Comparison of ENCODE assay signal across 1 cellular context in genomic region chr5:159987031-159987674, GRCh38.
A peak's percentile ranks its signal among the peaks of the same experiment; 100 is the strongest.
TF ChIP-seq lines count a peak whose summit lies in the region.

No MANE protein-coding gene starts in this region.

TF ChIP-seq in HepG2, 621 proteins besides CTCF, POLR2A, EP300 and RAD21 (continued from another document and continues in another):
- TF ChIP-seq RNF219 (CRISPR knock-in tag; IDR thresholded peaks at IDR 0.05): no peak
- no peak for TF ChIP-seq THYN1 (CRISPR knock-in tag; IDR thresholded peaks at IDR 0.05; ENCODE audit: borderline replicate concordance, low read depth)
- TF ChIP-seq ZNF772 (CRISPR knock-in tag; IDR thresholded peaks at IDR 0.05): no peak
- TF ChIP-seq ZNF280D (CRISPR knock-in tag; IDR thresholded peaks at IDR 0.05): 0 out of 2 replicates have a peak, but pooled peaks have one; percentile 45
- peak; percentile 22; the same call in 1 of the 2 replicates for TF ChIP-seq UBTF (CRISPR knock-in tag; IDR thresholded peaks at IDR 0.05)
- TF ChIP-seq ZSCAN21 (CRISPR knock-in tag; IDR thresholded peaks at IDR 0.05; ENCODE audit: borderline replicate concordance): peak; percentile 56; the same call in 1 of the 2 replicates
- TF ChIP-seq ZSCAN30 (CRISPR knock-in tag; IDR thresholded peaks at IDR 0.05): no peak
- TF ChIP-seq DPF2 (CRISPR knock-in tag; IDR thresholded peaks at IDR 0.05; ENCODE audit: borderline replicate concordance, low read depth): no peak
- peak in 1 of 2 experiments; percentile 75; a peak in 1 of 4 replicates for TF ChIP-seq HMGXB4 (CRISPR knock-in tag; IDR thresholded peaks at IDR 0.05; ENCODE audit: borderline replicate concordance in 1 of 2, low read depth in 1 of 2)
- no peak for TF ChIP-seq ZNF512 (CRISPR knock-in tag; IDR thresholded peaks at IDR 0.05)
- no peak for TF ChIP-seq RELA (CRISPR knock-in tag; IDR thresholded peaks at IDR 0.05)
- TF ChIP-seq KLF13 (CRISPR knock-in tag; IDR thresholded peaks at IDR 0.05): no peak
- no peak for TF ChIP-seq ZNF784 (CRISPR knock-in tag; IDR thresholded peaks at IDR 0.05; ENCODE audit: borderline replicate concordance)
- TF ChIP-seq KAT7 (CRISPR knock-in tag; IDR thresholded peaks at IDR 0.05; ENCODE audit: borderline replicate concordance): no peak
- peak; percentile 79; the same call in 1 of the 2 replicates for TF ChIP-seq KDM2A (CRISPR knock-in tag; IDR thresholded peaks at IDR 0.05; ENCODE audit: borderline replicate concordance, low read depth)
- TF ChIP-seq ZNF605 (CRISPR knock-in tag; IDR thresholded peaks at IDR 0.05): 0 out of 2 replicates have a peak, but pooled peaks have one; percentile 38
- TF ChIP-seq HOXD1 (CRISPR knock-in tag; IDR thresholded peaks at IDR 0.05): no peak
- no peak for TF ChIP-seq ETS1 (CRISPR knock-in tag; IDR thresholded peaks at IDR 0.05)
- TF ChIP-seq ZZZ3 (CRISPR knock-in tag; IDR thresholded peaks at IDR 0.05; ENCODE audit: borderline replicate concordance): no peak
- no peak for TF ChIP-seq MEIS1 (CRISPR knock-in tag; IDR thresholded peaks at IDR 0.05; ENCODE audit: borderline replicate concordance)
- TF ChIP-seq GATA4 (IDR thresholded peaks at IDR 0.05; ENCODE audit: borderline replicate concordance, low read depth): no peak
- TF ChIP-seq PHF5A (CRISPR knock-in tag; IDR thresholded peaks at IDR 0.05; ENCODE audit: low read depth, unreplicated experiment): no peak
- no peak for TF ChIP-seq HOXA9 (CRISPR knock-in tag; IDR thresholded peaks at IDR 0.05; ENCODE audit: borderline replicate concordance)
- no peak for TF ChIP-seq ZNF513 (CRISPR knock-in tag; conservative IDR thresholded peaks at IDR 0.05)
- no peak for TF ChIP-seq ASH2L (IDR thresholded peaks at IDR 0.05; ENCODE audit: insufficient read length, low read depth, low read length)
- no peak for TF ChIP-seq ZKSCAN1 (IDR thresholded peaks at IDR 0.05; ENCODE audit: low read length)
- no peak for TF ChIP-seq ZNF678 (CRISPR knock-in tag; IDR thresholded peaks at IDR 0.05)
- no peak; the same call in 1 of the 2 replicates for TF ChIP-seq FOSL2 (CRISPR knock-in tag; IDR thresholded peaks at IDR 0.05)
- TF ChIP-seq MXD4 (CRISPR knock-in tag; IDR thresholded peaks at IDR 0.05): 0 out of 2 replicates have a peak, but pooled peaks have one; percentile 39
- TF ChIP-seq RARA (CRISPR knock-in tag; IDR thresholded peaks at IDR 0.05): no peak
- no peak for TF ChIP-seq ZNF275 (CRISPR knock-in tag; IDR thresholded peaks at IDR 0.05; ENCODE audit: borderline replicate concordance)
- TF ChIP-seq SOX5 (CRISPR knock-in tag; IDR thresholded peaks at IDR 0.05; ENCODE audit: borderline replicate concordance): no peak
- TF ChIP-seq ATF1 (CRISPR knock-in tag; IDR thresholded peaks at IDR 0.05): no peak
- no peak for TF ChIP-seq ZNF660 (CRISPR knock-in tag; IDR thresholded peaks at IDR 0.05; ENCODE audit: borderline replicate concordance, low read depth)
- TF ChIP-seq GATAD1 (CRISPR knock-in tag; IDR thresholded peaks at IDR 0.05): 0 out of 2 replicates have a peak, but pooled peaks have one; percentile 21
- no peak for TF ChIP-seq ZBTB33 (CRISPR knock-in tag; IDR thresholded peaks at IDR 0.05)
- no peak for TF ChIP-seq MIXL1 (CRISPR knock-in tag; IDR thresholded peaks at IDR 0.05)
- 0 out of 2 replicates have a peak, but pooled peaks have one; percentile 34 for TF ChIP-seq RXRA (CRISPR knock-in tag; IDR thresholded peaks at IDR 0.05)
- no peak for TF ChIP-seq KMT2A (CRISPR knock-in tag; IDR thresholded peaks at IDR 0.05)
- no peak for TF ChIP-seq BATF2 (CRISPR knock-in tag; IDR thresholded peaks at IDR 0.05)
- no peak for TF ChIP-seq ZNF543 (CRISPR knock-in tag; IDR thresholded peaks at IDR 0.05)
- TF ChIP-seq CHD4 (IDR thresholded peaks at IDR 0.05; ENCODE audit: borderline replicate concordance, low read length): no peak
- no peak for TF ChIP-seq ZNF12 (CRISPR knock-in tag; IDR thresholded peaks at IDR 0.05)
- TF ChIP-seq SNAPC2 (CRISPR knock-in tag; IDR thresholded peaks at IDR 0.05): no peak
- TF ChIP-seq PPARG (CRISPR knock-in tag; conservative IDR thresholded peaks at IDR 0.05): no peak
- no peak for TF ChIP-seq NONO (IDR thresholded peaks at IDR 0.05)
- TF ChIP-seq NONO (CRISPR knock-in tag; conservative IDR thresholded peaks at IDR 0.05): peak; percentile 48; the same call in 1 of the 2 replicates
